In the genomic region with DNA sequence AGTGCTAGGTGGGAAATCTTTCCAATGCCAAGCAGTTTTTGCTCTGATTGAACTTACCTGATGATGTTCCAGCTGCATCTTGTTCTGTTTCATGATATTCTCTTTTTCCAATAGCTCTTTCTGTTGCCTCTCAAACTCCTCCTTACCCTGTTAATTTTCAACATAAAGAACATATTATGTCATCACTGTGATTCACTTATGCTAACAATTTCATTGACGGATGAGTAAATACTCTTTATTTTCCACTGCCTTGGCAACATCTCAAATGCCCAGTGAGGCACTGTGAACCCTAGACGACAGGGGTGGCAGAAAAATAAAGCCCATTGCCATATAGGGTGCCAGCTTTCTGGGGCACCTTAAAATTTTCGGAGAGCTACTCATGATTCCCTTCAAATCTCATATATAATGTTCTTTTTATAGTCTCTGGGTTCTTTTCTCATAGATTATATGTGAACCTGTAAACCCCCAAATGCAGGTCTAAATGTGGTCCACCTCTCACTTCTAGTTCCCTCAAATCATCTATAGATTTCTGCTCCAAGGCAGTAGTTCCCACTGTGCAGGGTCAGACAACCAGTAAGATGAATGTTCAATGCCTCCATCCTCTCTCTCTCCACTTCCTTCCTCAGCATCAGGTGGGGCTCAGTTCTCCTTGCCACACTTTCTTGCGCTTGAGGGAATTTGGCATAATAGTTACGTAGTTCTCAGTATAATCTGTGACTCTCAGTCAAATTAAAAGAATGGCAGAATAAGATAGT, we compare ENCODE assay signal across 12 cellular contexts. TPM values are rescaled to one million over a fixed set of nuclear protein-coding genes. Genes with fewer than 3 reads are reported as not detected.
DNase-seq lines count a peak whose midpoint lies in the region; ATAC-seq and TF ChIP-seq lines count a peak whose summit lies in the region.
"Had no signal": no experiment of that assay in that cellular context is flagged by ENCODE, and none has a peak within 500 bp of the region (broad histone marks: within the 10 kb centered on the region; RNA-seq: fewer than 3 reads in every experiment).

No MANE protein-coding gene starts in this region.

- ATAC-seq in left lung: peak; percentile 37
- ATAC-seq in GM21447 (IDR thresholded peaks at IDR 0.05; ENCODE audit: unreplicated experiment): no peak
- ATAC-seq: activated CD8-positive, alpha-beta memory T cell treated with anti-CD3 and anti-CD28 coated beads, Interleukin-2, amount 10 ng/mL, durations not matched to agents 7 days and 5 days had no signal

- H3K36me3 ChIP-seq in ascending aorta: peaks cover 98 to 100% of the 10 kb centered on the region in 2 donors
- peaks cover 4 to 100% of the 10 kb centered on the region in 2 donors for H3K36me3 ChIP-seq in left lung
- H3K36me3 ChIP-seq in transverse colon: peaks cover 0 to 67% (median 25%) of the 10 kb centered on the region in 4 donors

- no peak for TF ChIP-seq CTCF in ascending aorta (IDR thresholded peaks at IDR 0.05)
- no peak for TF ChIP-seq CTCF in left lung (IDR thresholded peaks at IDR 0.05)
- TF ChIP-seq CTCF in transverse colon (IDR thresholded peaks at IDR 0.05): no peak

- in situ Hi-C loops in transverse colon (cut with MboI; ENCODE audit: low pct_ligation_motif_present in 1 of 4, low pct_unique_long_range_greater_than_20kb in 1 of 4, low sequenced_read_pairs in 3 of 4): no loop called here

- WGBS in transverse colon (ENCODE audit: low coverage in 1 of 2), 2 donors: 62 to 72% methylated on average over 4 to 5 of the region's 5 CpGs

- H3K4me3 ChIP-seq in ascending aorta: no peak overlapping the region
- no peak overlapping the region for H3K4me3 ChIP-seq in left lung
- no peak overlapping the region for H3K4me3 ChIP-seq in transverse colon

- H3K4me1 ChIP-seq in ascending aorta: no peaks in the 10 kb centered on the region
- H3K4me1 ChIP-seq in left lung: no peaks in the 10 kb centered on the region
- H3K4me1 ChIP-seq in transverse colon: peaks cover 0 to 16% (median 8%) of the 10 kb centered on the region in 4 donors

- no peak for TF ChIP-seq EP300 in transverse colon (IDR thresholded peaks at IDR 0.05; ENCODE audit: low read depth)

- TF ChIP-seq POLR2A in transverse colon (IDR thresholded peaks at IDR 0.05): no peak

- H3K9me3 ChIP-seq in ascending aorta: no peaks in the 10 kb centered on the region
- no peaks in the 10 kb centered on the region for H3K9me3 ChIP-seq in left lung
- H3K9me3 ChIP-seq in transverse colon: no peaks in the 10 kb centered on the region

- peak overlapping the region; percentile 28 to 38 for H3K27ac ChIP-seq in ascending aorta
- H3K27ac ChIP-seq in left lung: peak overlapping the region in 1 of 2 donors; percentile 28
- peak overlapping the region; percentile 49 to 72 (median 64) for H3K27ac ChIP-seq in transverse colon

- H3K27me3 ChIP-seq in ascending aorta (no peaks in the 10 kb centered on the region), left lung (no peaks in the 10 kb centered on the region), transverse colon (no peaks in the 10 kb centered on the region)

- intact Hi-C loops in ascending aorta (cut with DNase I): no loop called here
- intact Hi-C loops in left lung (cut with DNase I): no loop called here
- intact Hi-C loops in transverse colon (cut with DNase I; ENCODE audit: low total_unique reads): no loop called here
- intact Hi-C loops in head of caudate nucleus (cut with DNase I): no loop called here

- peak; percentile 16 for DNase-seq in NCI-H748 (lab: John Stamatoyannopoulos, UW; ENCODE audit: unreplicated experiment)
- no peak for DNase-seq in NCI-H748 treated with DMSO at 0.1 percent for 48 hours (lab: John Stamatoyannopoulos, UW)
- DNase-seq in ascending aorta (ENCODE audit: low spot score in 2 of 2): no peak
- DNase-seq in left lung: no peak
- no peak for DNase-seq in transverse colon
- DNase-seq in head of caudate nucleus: no peak
- no peak for DNase-seq in ureter (ENCODE audit: low spot score)
- DNase-seq: activated CD8-positive, alpha-beta memory T cell treated with anti-CD3 and anti-CD28 coated beads, Interleukin-2, amount 10 ng/mL, durations not matched to agents 7 days and 5 days; amniotic stem cell; NCI-H1105 treated with DMSO at 0.1 percent for 48 hours; stimulated activated CD4-positive, alpha-beta T cell treated with anti-CD3 and anti-CD28 coated beads, Interleukin-12 subunit alpha, Interleukin-12 subunit beta, amount 100 ng/mL, for 4 hours had no signal

RNA-seq across cellular contexts. Expression of gene NEDD9, which starts 44.1 kb away (rescaled TPM):
- total RNA-seq in ascending aorta: 150 TPM
- 100 to 1,000 TPM; 101 to 193 TPM for total RNA-seq in left lung
- 10 to 100 TPM; 34.6 to 82.7 (median 72.3) TPM for total RNA-seq in transverse colon
- total RNA-seq in ureter: 65.8 TPM
